ENCODE assay signal across 19 cellular contexts in the genomic region with DNA sequence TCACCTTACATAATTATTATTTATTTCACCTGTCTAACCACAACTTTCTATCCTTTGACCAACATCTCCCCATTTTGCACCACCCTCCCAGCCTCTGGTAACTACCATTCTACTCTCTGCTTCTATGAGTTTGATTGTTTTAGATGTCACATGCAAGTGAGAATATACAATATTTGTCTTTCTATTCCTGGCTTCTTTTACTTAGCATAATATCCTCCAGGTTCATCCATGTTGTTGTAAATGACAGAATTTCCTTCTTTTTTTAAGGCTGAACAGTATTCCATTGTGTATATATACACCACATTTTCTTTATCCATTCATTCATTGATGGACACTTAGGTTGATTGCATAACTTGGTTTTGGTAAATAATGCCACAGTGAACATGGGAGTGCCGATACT.
"Had no signal": no experiment of that assay in that cellular context is flagged by ENCODE, and none has a peak within 500 bp of the region (broad histone marks: within the 10 kb centered on the region; RNA-seq: fewer than 3 reads in every experiment).

No MANE protein-coding gene starts in this region.

- H3K27ac ChIP-seq: body of pancreas, sigmoid colon, testis, vagina had no signal

- H3K36me3 ChIP-seq: sigmoid colon, vagina had no signal

- H3K4me2 ChIP-seq: smooth muscle cell had no signal

- DNase-seq: activated CD4-positive, alpha-beta memory T cell treated with anti-CD3 and anti-CD28 coated beads, Interleukin-2, amount 10 ng/mL, durations not matched to agents 7 days and 5 days; activated CD4-positive, alpha-beta T cell treated with anti-CD3 and anti-CD28 coated beads for 48 hours; activated CD4-positive, CD25-positive, alpha-beta regulatory T cell; activated naive CD4-positive, alpha-beta T cell; anterior cingulate cortex; body of pancreas; effector CD4-positive, alpha-beta T cell; erythroblast; foreskin fibroblast; naive B cell; sigmoid colon; stimulated activated CD4-positive, alpha-beta T cell treated with anti-CD3 and anti-CD28 coated beads, Interleukin-15, amount 100 ng/mL, for 24 hours; testis; trophoblast cell had no signal

- H3K4me1 ChIP-seq: testis had no signal

- H3K27me3 Mint-ChIP-seq: activated CD4-positive, alpha-beta memory T cell treated with anti-CD3 and anti-CD28 coated beads, Interleukin-2, amount 10 ng/mL, durations not matched to agents 7 days and 5 days; naive B cell; stimulated activated memory B cell treated with anti-CD40 and anti-IgM and Interleukin-4, amounts not matched to agents 10 μg/mL and 1 μg/mL and 100 μg/mL, for 72 hours had no signal

- H3K27ac Mint-ChIP-seq: activated CD4-positive, alpha-beta memory T cell treated with anti-CD3 and anti-CD28 coated beads, Interleukin-2, amount 10 ng/mL, durations not matched to agents 7 days and 5 days; T-helper 1 cell treated with Interleukin-12 subunit alpha and Interleukin-12 subunit beta and Interleukin-4 antibody, amounts not matched to agents 30 μg/mL and 1 μg/mL, for 36 hours had no signal

- H3K4me3 ChIP-seq: body of pancreas, lung, sigmoid colon, smooth muscle cell, testis, vagina had no signal

- H3K4me3 Mint-ChIP-seq: activated CD4-positive, alpha-beta memory T cell treated with anti-CD3 and anti-CD28 coated beads, Interleukin-2, amount 10 ng/mL, durations not matched to agents 7 days and 5 days; stimulated activated memory B cell treated with anti-CD40 and anti-IgM and Interleukin-4, amounts not matched to agents 10 μg/mL and 1 μg/mL and 100 μg/mL, for 72 hours; T-helper 1 cell treated with Interleukin-12 subunit alpha and Interleukin-12 subunit beta and Interleukin-4 antibody, amounts not matched to agents 30 μg/mL and 1 μg/mL, for 36 hours had no signal

- ATAC-seq: body of pancreas; stimulated activated memory B cell treated with anti-CD40 and anti-IgM and Interleukin-4, amounts not matched to agents 10 μg/mL and 1 μg/mL and 100 μg/mL, for 72 hours had no signal

- H3K9me3 Mint-ChIP-seq: activated CD4-positive, alpha-beta memory T cell treated with anti-CD3 and anti-CD28 coated beads, Interleukin-2, amount 10 ng/mL, durations not matched to agents 7 days and 5 days; naive B cell; stimulated activated memory B cell treated with anti-CD40 and anti-IgM and Interleukin-4, amounts not matched to agents 10 μg/mL and 1 μg/mL and 100 μg/mL, for 72 hours; T-helper 1 cell treated with Interleukin-12 subunit alpha and Interleukin-12 subunit beta and Interleukin-4 antibody, amounts not matched to agents 30 μg/mL and 1 μg/mL, for 36 hours had no signal

- H3K27me3 ChIP-seq: body of pancreas, sigmoid colon, testis, vagina had no signal
